2 cellular contexts compared by ENCODE assay signal in the genomic region with DNA sequence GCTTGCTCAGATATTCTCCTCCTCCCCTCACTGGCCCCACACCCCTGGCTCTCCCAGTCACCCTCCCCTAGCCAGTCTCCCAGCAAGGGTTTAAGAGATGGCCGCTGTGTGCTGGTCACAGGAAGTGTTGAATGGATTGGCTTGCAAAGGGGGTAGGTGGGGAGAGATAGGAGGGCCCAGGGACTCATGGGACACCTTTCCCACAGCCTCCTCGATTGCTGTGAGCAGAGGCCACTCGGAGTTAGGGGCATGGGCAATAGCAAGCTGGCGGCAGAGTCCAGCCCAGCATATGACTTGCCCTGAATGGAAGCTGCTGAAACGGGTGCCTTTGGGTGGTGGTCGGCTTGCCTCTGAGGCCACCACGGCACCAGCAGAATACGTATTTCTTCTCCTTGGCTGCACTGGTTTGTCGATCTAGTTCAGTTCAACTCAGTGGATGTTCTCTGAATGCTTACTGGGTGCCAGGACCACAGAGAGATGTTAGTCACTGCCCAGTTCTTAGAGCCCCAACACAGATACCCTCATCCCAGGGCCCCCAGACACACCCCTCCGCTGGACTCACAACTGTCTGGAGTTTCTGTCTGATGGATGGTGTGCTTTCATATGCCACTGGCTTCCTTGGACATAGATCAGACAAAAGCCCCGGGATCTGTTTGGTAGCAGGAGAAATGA.
TF ChIP-seq lines count a peak whose summit lies in the region.

No MANE protein-coding gene starts in this region.

TF ChIP-seq in GM23338, 12 proteins besides CTCF, POLR2A, EP300 and RAD21:
- no peak for TF ChIP-seq POLR2AphosphoS5 (IDR thresholded peaks at IDR 0.05; ENCODE audit: low read depth)
- TF ChIP-seq EZH2phosphoT487 (IDR thresholded peaks at IDR 0.05; ENCODE audit: unreplicated experiment): no peak
- TF ChIP-seq, protein P1, sequence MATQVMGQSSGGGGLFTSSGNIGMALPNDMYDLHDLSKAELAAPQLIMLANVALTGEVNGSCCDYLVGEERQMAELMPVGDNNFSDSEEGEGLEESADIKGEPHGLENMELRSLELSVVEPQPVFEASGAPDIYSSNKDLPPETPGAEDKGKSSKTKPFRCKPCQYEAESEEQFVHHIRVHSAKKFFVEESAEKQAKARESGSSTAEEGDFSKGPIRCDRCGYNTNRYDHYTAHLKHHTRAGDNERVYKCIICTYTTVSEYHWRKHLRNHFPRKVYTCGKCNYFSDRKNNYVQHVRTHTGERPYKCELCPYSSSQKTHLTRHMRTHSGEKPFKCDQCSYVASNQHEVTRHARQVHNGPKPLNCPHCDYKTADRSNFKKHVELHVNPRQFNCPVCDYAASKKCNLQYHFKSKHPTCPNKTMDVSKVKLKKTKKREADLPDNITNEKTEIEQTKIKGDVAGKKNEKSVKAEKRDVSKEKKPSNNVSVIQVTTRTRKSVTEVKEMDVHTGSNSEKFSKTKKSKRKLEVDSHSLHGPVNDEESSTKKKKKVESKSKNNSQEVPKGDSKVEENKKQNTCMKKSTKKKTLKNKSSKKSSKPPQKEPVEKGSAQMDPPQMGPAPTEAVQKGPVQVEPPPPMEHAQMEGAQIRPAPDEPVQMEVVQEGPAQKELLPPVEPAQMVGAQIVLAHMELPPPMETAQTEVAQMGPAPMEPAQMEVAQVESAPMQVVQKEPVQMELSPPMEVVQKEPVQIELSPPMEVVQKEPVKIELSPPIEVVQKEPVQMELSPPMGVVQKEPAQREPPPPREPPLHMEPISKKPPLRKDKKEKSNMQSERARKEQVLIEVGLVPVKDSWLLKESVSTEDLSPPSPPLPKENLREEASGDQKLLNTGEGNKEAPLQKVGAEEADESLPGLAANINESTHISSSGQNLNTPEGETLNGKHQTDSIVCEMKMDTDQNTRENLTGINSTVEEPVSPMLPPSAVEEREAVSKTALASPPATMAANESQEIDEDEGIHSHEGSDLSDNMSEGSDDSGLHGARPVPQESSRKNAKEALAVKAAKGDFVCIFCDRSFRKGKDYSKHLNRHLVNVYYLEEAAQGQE (IDR thresholded peaks at IDR 0.05; ENCODE audit: unreplicated experiment): no peak
TF ChIP-seq in GM23338: peak in this region for 0.

TF ChIP-seq in WTC11, 78 proteins besides CTCF, POLR2A, EP300 and RAD21:
- TF ChIP-seq SOX15 (CRISPR knock-in tag; IDR thresholded peaks at IDR 0.05) (no peak), ATF1 (CRISPR knock-in tag; IDR thresholded peaks at IDR 0.05) (no peak), OVOL2 (CRISPR knock-in tag; IDR thresholded peaks at IDR 0.05; ENCODE audit: borderline replicate concordance) (no peak), CREM (CRISPR knock-in tag; IDR thresholded peaks at IDR 0.05) (no peak), HMGA2 (CRISPR knock-in tag; IDR thresholded peaks at IDR 0.05) (no peak), EMX1 (CRISPR knock-in tag; IDR thresholded peaks at IDR 0.05) (no peak), RELA (CRISPR knock-in tag; IDR thresholded peaks at IDR 0.05; ENCODE audit: borderline replicate concordance) (no peak), NR2C2 (CRISPR knock-in tag; IDR thresholded peaks at IDR 0.05) (no peak), ZNF671 (CRISPR knock-in tag; IDR thresholded peaks at IDR 0.05) (no peak), JAZF1 (CRISPR knock-in tag; IDR thresholded peaks at IDR 0.05) (no peak), NR3C1 (CRISPR knock-in tag; conservative IDR thresholded peaks at IDR 0.05; ENCODE audit: low read depth) (no peak)
- TF ChIP-seq, protein P2, sequence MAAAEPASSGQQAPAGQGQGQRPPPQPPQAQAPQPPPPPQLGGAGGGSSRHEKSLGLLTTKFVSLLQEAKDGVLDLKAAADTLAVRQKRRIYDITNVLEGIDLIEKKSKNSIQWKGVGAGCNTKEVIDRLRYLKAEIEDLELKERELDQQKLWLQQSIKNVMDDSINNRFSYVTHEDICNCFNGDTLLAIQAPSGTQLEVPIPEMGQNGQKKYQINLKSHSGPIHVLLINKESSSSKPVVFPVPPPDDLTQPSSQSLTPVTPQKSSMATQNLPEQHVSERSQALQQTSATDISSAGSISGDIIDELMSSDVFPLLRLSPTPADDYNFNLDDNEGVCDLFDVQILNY (CRISPR knock-in tag; IDR thresholded peaks at IDR 0.05): no peak
- TF ChIP-seq, protein P3, sequence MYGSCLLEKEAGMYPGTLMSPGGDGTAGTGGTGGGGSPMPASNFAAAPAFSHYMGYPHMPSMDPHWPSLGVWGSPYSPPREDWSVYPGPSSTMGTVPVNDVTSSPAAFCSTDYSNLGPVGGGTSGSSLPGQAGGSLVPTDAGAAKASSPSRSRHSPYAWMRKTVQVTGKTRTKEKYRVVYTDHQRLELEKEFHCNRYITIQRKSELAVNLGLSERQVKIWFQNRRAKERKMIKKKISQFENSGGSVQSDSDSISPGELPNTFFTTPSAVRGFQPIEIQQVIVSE (CRISPR knock-in tag; IDR thresholded peaks at IDR 0.05; ENCODE audit: borderline replicate concordance): no peak
- TF ChIP-seq, protein P4, sequence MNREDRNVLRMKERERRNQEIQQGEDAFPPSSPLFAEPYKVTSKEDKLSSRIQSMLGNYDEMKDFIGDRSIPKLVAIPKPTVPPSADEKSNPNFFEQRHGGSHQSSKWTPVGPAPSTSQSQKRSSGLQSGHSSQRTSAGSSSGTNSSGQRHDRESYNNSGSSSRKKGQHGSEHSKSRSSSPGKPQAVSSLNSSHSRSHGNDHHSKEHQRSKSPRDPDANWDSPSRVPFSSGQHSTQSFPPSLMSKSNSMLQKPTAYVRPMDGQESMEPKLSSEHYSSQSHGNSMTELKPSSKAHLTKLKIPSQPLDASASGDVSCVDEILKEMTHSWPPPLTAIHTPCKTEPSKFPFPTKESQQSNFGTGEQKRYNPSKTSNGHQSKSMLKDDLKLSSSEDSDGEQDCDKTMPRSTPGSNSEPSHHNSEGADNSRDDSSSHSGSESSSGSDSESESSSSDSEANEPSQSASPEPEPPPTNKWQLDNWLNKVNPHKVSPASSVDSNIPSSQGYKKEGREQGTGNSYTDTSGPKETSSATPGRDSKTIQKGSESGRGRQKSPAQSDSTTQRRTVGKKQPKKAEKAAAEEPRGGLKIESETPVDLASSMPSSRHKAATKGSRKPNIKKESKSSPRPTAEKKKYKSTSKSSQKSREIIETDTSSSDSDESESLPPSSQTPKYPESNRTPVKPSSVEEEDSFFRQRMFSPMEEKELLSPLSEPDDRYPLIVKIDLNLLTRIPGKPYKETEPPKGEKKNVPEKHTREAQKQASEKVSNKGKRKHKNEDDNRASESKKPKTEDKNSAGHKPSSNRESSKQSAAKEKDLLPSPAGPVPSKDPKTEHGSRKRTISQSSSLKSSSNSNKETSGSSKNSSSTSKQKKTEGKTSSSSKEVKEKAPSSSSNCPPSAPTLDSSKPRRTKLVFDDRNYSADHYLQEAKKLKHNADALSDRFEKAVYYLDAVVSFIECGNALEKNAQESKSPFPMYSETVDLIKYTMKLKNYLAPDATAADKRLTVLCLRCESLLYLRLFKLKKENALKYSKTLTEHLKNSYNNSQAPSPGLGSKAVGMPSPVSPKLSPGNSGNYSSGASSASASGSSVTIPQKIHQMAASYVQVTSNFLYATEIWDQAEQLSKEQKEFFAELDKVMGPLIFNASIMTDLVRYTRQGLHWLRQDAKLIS (CRISPR knock-in tag; IDR thresholded peaks at IDR 0.05; ENCODE audit: borderline replicate concordance): no peak
